In the genomic region with DNA sequence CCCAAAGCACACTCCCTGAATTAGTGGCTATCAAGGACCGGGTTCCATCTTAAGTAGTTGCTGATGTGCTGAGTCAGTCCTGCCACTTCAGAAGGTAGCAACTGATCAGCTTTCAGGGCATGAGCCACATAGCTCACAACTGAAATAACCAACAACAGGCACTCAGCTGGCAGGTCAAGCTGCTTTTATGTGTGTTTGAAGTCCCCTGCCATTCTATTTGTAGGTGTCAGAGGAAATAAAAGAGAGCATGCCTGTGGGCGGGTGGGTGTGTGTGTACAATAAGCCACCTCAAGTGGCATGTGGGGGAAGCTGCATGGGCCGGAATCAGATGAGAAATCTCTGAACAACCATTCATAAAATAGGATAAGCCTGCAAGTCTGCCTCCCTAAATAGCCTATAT, we compare ENCODE assay signal across 20 cellular contexts.
DNase-seq lines count a peak whose midpoint lies in the region; ATAC-seq, FAIRE-seq and TF ChIP-seq lines count a peak whose summit lies in the region.
"Had no signal": no experiment of that assay in that cellular context is flagged by ENCODE, and none has a peak within 500 bp of the region (broad histone marks: within the 10 kb centered on the region; RNA-seq: fewer than 3 reads in every experiment).

No MANE protein-coding gene starts in this region.

- TF ChIP-seq CTCF in endothelial cell of umbilical vein (IDR thresholded peaks at IDR 0.05; ENCODE audit: extremely low read depth in 1 of 2, insufficient read depth in 1 of 2, low read depth in 1 of 2, low read length in 2 of 2) = no peak
- no peak for TF ChIP-seq CTCF in HepG2 (CRISPR knock-in tag; IDR thresholded peaks at IDR 0.05)

- 0% methylated on average over 3 of the region's 3 CpGs for WGBS in HepG2 (ENCODE audit: low lambda C conversion rate)

- H3K9me3 ChIP-seq in endothelial cell of umbilical vein (replicated peaks; ENCODE audit: control insufficient read depth, insufficient read depth, low read length) = no peaks in the 10 kb centered on the region
- no peaks in the 10 kb centered on the region for H3K9me3 ChIP-seq in HepG2 (ENCODE audit: low read length)
- H3K9me3 ChIP-seq: BLaER1 had no signal

- H3K9me1 ChIP-seq in endothelial cell of umbilical vein (replicated peaks; ENCODE audit: control insufficient read depth, extremely low read depth, insufficient read depth, low read length) = no peaks in the 10 kb centered on the region

- TF ChIP-seq POLR2A in endothelial cell of umbilical vein (IDR thresholded peaks at IDR 0.05; ENCODE audit: low read depth, low read length) = no peak
- no peak for TF ChIP-seq POLR2A in HepG2 (IDR thresholded peaks at IDR 0.05; ENCODE audit: insufficient read depth in 1 of 2, low read depth in 2 of 2, low read length in 2 of 2)

- no peak overlapping the region for H3K27ac Mint-ChIP-seq in stimulated activated effector memory CD8-positive, alpha-beta T cell treated with anti-CD3 and anti-CD28 coated beads, Interleukin-12 subunit alpha, Interleukin-12 subunit beta, amount 100 ng/mL, for 72 hours
- H3K27ac Mint-ChIP-seq: CD8-positive, alpha-beta memory T cell; T-helper 1 cell treated with Interleukin-12 subunit alpha and Interleukin-12 subunit beta and Interleukin-4 antibody, amounts not matched to agents 30 μg/mL and 1 μg/mL, for 36 hours had no signal

- H3K9ac ChIP-seq in endothelial cell of umbilical vein (replicated peaks; ENCODE audit: extremely low read depth, insufficient read depth, low read length) = no peak overlapping the region
- H3K9ac ChIP-seq in HepG2 (ENCODE audit: insufficient read depth, low read depth, low read length) = no peak overlapping the region
- H3K9ac ChIP-seq: BLaER1, KMS-11 had no signal

- TF ChIP-seq EP300 in HepG2 (IDR thresholded peaks at IDR 0.05; ENCODE audit: low read depth in 2 of 2, low read length in 2 of 2) (no peak), HepG2 (CRISPR knock-in tag; IDR thresholded peaks at IDR 0.05; ENCODE audit: borderline replicate concordance) (no peak)

- H3K4me2 ChIP-seq in endothelial cell of umbilical vein (ENCODE audit: insufficient read depth, low read length) (no peak overlapping the region), HepG2 (ENCODE audit: low read depth, low read length) (no peak overlapping the region)
- H3K4me2 ChIP-seq: BLaER1, KMS-11 had no signal

- no peak overlapping the region for H3K27ac ChIP-seq in endothelial cell of umbilical vein (ENCODE audit: insufficient read depth, low read depth, low read length)
- no peak overlapping the region for H3K27ac ChIP-seq in HepG2 (ENCODE audit: extremely low read length, insufficient read depth, low read length)
- H3K27ac ChIP-seq: BLaER1, KMS-11 had no signal

- H3K27me3 ChIP-seq in endothelial cell of umbilical vein (ENCODE audit: control insufficient read depth in 2 of 2, insufficient read depth in 2 of 2, low read length in 2 of 2) = peaks cover 8 to 10% of the 10 kb centered on the region in 2 experiments
- H3K27me3 ChIP-seq in HepG2 (ENCODE audit: control insufficient read depth in 1 of 2, insufficient read depth in 2 of 2, low read length in 2 of 2) = peaks cover 0 to 6% of the 10 kb centered on the region in 2 experiments; a peak in 1 of 5 replicates
- H3K27me3 ChIP-seq: BLaER1 had no signal

- H3K79me2 ChIP-seq in endothelial cell of umbilical vein (ENCODE audit: control insufficient read depth, insufficient read depth, low read length) (no peaks in the 10 kb centered on the region), HepG2 (ENCODE audit: insufficient read depth, low read length) (no peaks in the 10 kb centered on the region)

- CTCF ChIA-PET in endothelial cell of umbilical vein (lab: Charles Lee) = interaction anchor here (1.5 to 2.2 kb wide), 2 partner anchors 14 to 54 kb away, joined by 4 to 6 read pairs; no protein-coding TSS in a partner anchor
- CTCF ChIA-PET in HepG2 (lab: Yijun Ruan, JAX; ENCODE audit: low intra/inter-chr PET ratio, low total read pairs) = no interaction called here

- H4K20me1 ChIP-seq in endothelial cell of umbilical vein (replicated peaks; ENCODE audit: control insufficient read depth, extremely low read depth, insufficient read depth, low read length) = no peaks in the 10 kb centered on the region
- no peaks in the 10 kb centered on the region for H4K20me1 ChIP-seq in HepG2 (ENCODE audit: insufficient read depth, low read length)
- H4K20me1 ChIP-seq: BLaER1 had no signal

- H3K36me3 ChIP-seq in endothelial cell of umbilical vein (ENCODE audit: control insufficient read depth in 2 of 2, extremely low read depth in 1 of 2, insufficient read depth in 2 of 2, low read length in 2 of 2) (no peaks in the 10 kb centered on the region), HepG2 (replicated peaks in 1 of 2; ENCODE audit: control insufficient read depth in 1 of 2, insufficient read depth in 2 of 2, low read length in 2 of 2) (no peaks in the 10 kb centered on the region)
- H3K36me3 ChIP-seq: BLaER1 had no signal

- dilution Hi-C loops in endothelial cell of umbilical vein (cut with MboI; ENCODE audit: extremely low pct_ligation_motif_present, low sequenced_read_pairs) = no loop called here

- H3K4me1 Mint-ChIP-seq in stimulated activated effector memory CD8-positive, alpha-beta T cell treated with anti-CD3 and anti-CD28 coated beads, Interleukin-12 subunit alpha, Interleukin-12 subunit beta, amount 100 ng/mL, for 72 hours = no peaks in the 10 kb centered on the region
- H3K4me1 Mint-ChIP-seq: CD8-positive, alpha-beta memory T cell; H9 had no signal

- no peak overlapping the region for H3K4me3 ChIP-seq in endothelial cell of umbilical vein (replicated peaks in 1 of 3; ENCODE audit: insufficient read depth in 1 of 3, low read depth in 1 of 3, low read length in 3 of 3)
- no peak overlapping the region for H3K4me3 ChIP-seq in HepG2 (replicated peaks in 1 of 3; ENCODE audit: insufficient read depth in 1 of 3, low read depth in 2 of 3, low read length in 3 of 3)
- H3K4me3 ChIP-seq: BLaER1 had no signal

- TF ChIP-seq RAD21 in HepG2 (CRISPR knock-in tag; IDR thresholded peaks at IDR 0.05) = no peak

- in situ Hi-C loops in HepG2 (cut with HindIII; ENCODE audit: extremely low pct_ligation_motif_present, low pct_unique_long_range_greater_than_20kb) = no loop called here

- no peaks in the 10 kb centered on the region for H3K9me3 Mint-ChIP-seq in stimulated activated effector memory CD8-positive, alpha-beta T cell treated with anti-CD3 and anti-CD28 coated beads, Interleukin-12 subunit alpha, Interleukin-12 subunit beta, amount 100 ng/mL, for 72 hours
- H3K9me3 Mint-ChIP-seq: CD8-positive, alpha-beta memory T cell; H9; T-helper 1 cell treated with Interleukin-12 subunit alpha and Interleukin-12 subunit beta and Interleukin-4 antibody, amounts not matched to agents 30 μg/mL and 1 μg/mL, for 36 hours had no signal

- DNase-seq in DMS79 treated with DMSO at 0.1 percent for 48 hours (lab: John Stamatoyannopoulos, UW) = peak; percentile 49
- no peak for DNase-seq in DMS79 (lab: John Stamatoyannopoulos, UW)
- DNase-seq in NCI-H2227 treated with DMSO at 0.1 percent for 48 hours (lab: John Stamatoyannopoulos, UW) = peak; percentile 19
- DNase-seq in endothelial cell of umbilical vein (ENCODE audit: low read depth, low spot score) = no peak
- DNase-seq in stimulated activated effector memory CD8-positive, alpha-beta T cell treated with anti-CD3 and anti-CD28 coated beads, Interleukin-12 subunit alpha, Interleukin-12 subunit beta, amount 100 ng/mL, for 72 hours (ENCODE audit: low spot score in 2 of 2) = no peak
- DNase-seq in HepG2 (ENCODE audit: low spot score) = no peak
- DNase-seq: CD8-positive, alpha-beta memory T cell; EL; H9; NCI-H1694; NCI-H2171 treated with DMSO at 0.1 percent for 48 hours; NCI-H524 treated with DMSO at 0.1 percent for 48 hours; OCI-M1; SIG-M5 had no signal

- H3K36me3 Mint-ChIP-seq in stimulated activated effector memory CD8-positive, alpha-beta T cell treated with anti-CD3 and anti-CD28 coated beads, Interleukin-12 subunit alpha, Interleukin-12 subunit beta, amount 100 ng/mL, for 72 hours = no peaks in the 10 kb centered on the region
- H3K36me3 Mint-ChIP-seq: CD8-positive, alpha-beta memory T cell had no signal

- H2AFZ ChIP-seq in endothelial cell of umbilical vein (ENCODE audit: low read depth, low read length) = peak overlapping the region; percentile 14
- H2AFZ ChIP-seq in HepG2 (ENCODE audit: low read length) = no peak overlapping the region

- H3K4me1 ChIP-seq in endothelial cell of umbilical vein (ENCODE audit: control insufficient read depth, extremely low read depth, insufficient read depth, low read length) (no peaks in the 10 kb centered on the region), HepG2 (ENCODE audit: insufficient read depth, low read length) (no peaks in the 10 kb centered on the region)
- H3K4me1 ChIP-seq: BLaER1 had no signal

- ATAC-seq in stimulated activated effector memory CD8-positive, alpha-beta T cell treated with anti-CD3 and anti-CD28 coated beads, Interleukin-12 subunit alpha, Interleukin-12 subunit beta, amount 100 ng/mL, for 72 hours = peak; percentile 8
- no peak for ATAC-seq in HG03571 (IDR thresholded peaks at IDR 0.05; ENCODE audit: unreplicated experiment)
- no peak for ATAC-seq in HG02970 (IDR thresholded peaks at IDR 0.05; ENCODE audit: low FRiP score, unreplicated experiment)
- no peak for ATAC-seq in HepG2

- BruUV-seq in endothelial cell of umbilical vein (replicated peaks; lab: Mats Ljungman, UMichigan) = no TSS peak
- no TSS peak for BruUV-seq in HepG2 (replicated peaks; lab: Mats Ljungman, UMichigan)

- no peak overlapping the region for H3K4me3 Mint-ChIP-seq in stimulated activated effector memory CD8-positive, alpha-beta T cell treated with anti-CD3 and anti-CD28 coated beads, Interleukin-12 subunit alpha, Interleukin-12 subunit beta, amount 100 ng/mL, for 72 hours
- H3K4me3 Mint-ChIP-seq: CD8-positive, alpha-beta memory T cell; H9; T-helper 1 cell treated with Interleukin-12 subunit alpha and Interleukin-12 subunit beta and Interleukin-4 antibody, amounts not matched to agents 30 μg/mL and 1 μg/mL, for 36 hours had no signal

- intact Hi-C loops in endothelial cell of umbilical vein (cut with micrococcal nuclease) = loop anchor here (5.0 kb wide), 1 partner anchor 600 kb away; no protein-coding TSS in a partner anchor
- intact Hi-C loops in HepG2 (cut with micrococcal nuclease; ENCODE audit: unreplicated experiment) = no loop called here

- no peak for FAIRE-seq in endothelial cell of umbilical vein (lab: Jason Lieb, UNC)
- no peak for FAIRE-seq in HepG2 (lab: Jason Lieb, UNC)
- FAIRE-seq: D721Med had no signal

- POLR2A ChIA-PET in endothelial cell of umbilical vein (lab: Charles Lee) (no interaction called here), HepG2 (lab: Yijun Ruan, JAX) (no interaction called here)

TF ChIP-seq in endothelial cell of umbilical vein, 7 proteins besides CTCF, POLR2A, EP300 and RAD21 (continues in another document):
- TF ChIP-seq, protein P1, sequence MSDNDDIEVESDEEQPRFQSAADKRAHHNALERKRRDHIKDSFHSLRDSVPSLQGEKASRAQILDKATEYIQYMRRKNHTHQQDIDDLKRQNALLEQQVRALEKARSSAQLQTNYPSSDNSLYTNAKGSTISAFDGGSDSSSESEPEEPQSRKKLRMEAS (IDR thresholded peaks at IDR 0.05; ENCODE audit: insufficient read depth, insufficient read length) = no peak

TF ChIP-seq in HepG2, 621 proteins besides CTCF, POLR2A, EP300 and RAD21 (continues in another document):
- TF ChIP-seq REXO4 (CRISPR knock-in tag; IDR thresholded peaks at IDR 0.05; ENCODE audit: borderline replicate concordance) = no peak

Comparison
In these comparisons a context has a peak if more than half of its experiments do, and no peak if none do; other contexts are left out.
1. DNase-seq: peak in DMS79 treated with DMSO at 0.1 percent for 48 hours (single experiment) and NCI-H2227 treated with DMSO at 0.1 percent for 48 hours (single experiment); none in DMS79 (single experiment), endothelial cell of umbilical vein (single experiment), stimulated activated effector memory CD8-positive, alpha-beta T cell treated with anti-CD3 and anti-CD28 coated beads, Interleukin-12 subunit alpha, Interleukin-12 subunit beta, amount 100 ng/mL, for 72 hours (0 of 2) and HepG2 (single experiment).